18 cellular contexts compared by ENCODE assay signal in genomic region chr11:33919645-33920044, GRCh38.
"Had no signal": no experiment of that assay in that cellular context is flagged by ENCODE, and none has a peak within 500 bp of the region (broad histone marks: within the 10 kb centered on the region; RNA-seq: fewer than 3 reads in every experiment).

No MANE protein-coding gene starts in this region.

- FAIRE-seq: small intestine, TTC549 had no signal

- DNase-seq: activated CD4-positive, alpha-beta T cell treated with anti-CD3 and anti-CD28 coated beads, Interleukin-2, amount 50 U/mL, for 4 hours; activated CD4-positive, CD25-positive, alpha-beta regulatory T cell treated with anti-CD3 and anti-CD28 coated beads, Interleukin-2, amount 50 U/mL, for 72 hours; activated gamma-delta T cell; activated T-cell treated with anti-CD3 and anti-CD28 coated beads, Interleukin-2, amount 50 U/mL, for 4 hours; amygdala; brain microvascular endothelial cell; dermis blood vessel endothelial cell; hypothalamus; immature natural killer cell; left cardiac atrium; midbrain; small intestine; tibial artery had no signal

- H3K27me3 ChIP-seq: brain microvascular endothelial cell, right atrium auricular region, vagina had no signal

- ATAC-seq: activated T-cell treated with anti-CD3 and anti-CD28 coated beads, Interleukin-2, amount 50 U/mL, for 4 hours; left cardiac atrium had no signal

- H3K27ac Mint-ChIP-seq: activated naive CD8-positive, alpha-beta T cell; immature natural killer cell had no signal

- H3K36me3 Mint-ChIP-seq: immature natural killer cell had no signal

- H3K27ac ChIP-seq: brain microvascular endothelial cell, right atrium auricular region, tibial artery, vagina had no signal

- H3K9me3 ChIP-seq: right atrium auricular region, tibial artery, vagina had no signal

- H3K4me3 Mint-ChIP-seq: activated naive CD8-positive, alpha-beta T cell; activated T-cell treated with anti-CD3 and anti-CD28 coated beads, Interleukin-2, amount 50 U/mL, for 4 hours; immature natural killer cell had no signal

- H3K36me3 ChIP-seq: brain microvascular endothelial cell, right atrium auricular region, tibial artery, vagina had no signal

- H3K4me1 ChIP-seq: right atrium auricular region, tibial artery, vagina had no signal

- H3K4me1 Mint-ChIP-seq: immature natural killer cell had no signal

- H3K4me3 ChIP-seq: lung, right atrium auricular region, tibial artery, vagina had no signal

- H3K9me3 Mint-ChIP-seq: activated T-cell treated with anti-CD3 and anti-CD28 coated beads, Interleukin-2, amount 50 U/mL, for 4 hours; immature natural killer cell had no signal
